ENCODE assay signal across 7 cellular contexts in genomic region chr1:181135815-181136737, GRCh38. TPM values are rescaled to one million over a fixed set of nuclear protein-coding genes. Genes with fewer than 3 reads are reported as not detected.
DNase-seq lines count a peak whose midpoint lies in the region; ATAC-seq and TF ChIP-seq lines count a peak whose summit lies in the region.

No MANE protein-coding gene starts in this region.

- peak overlapping the region; percentile 15 for H3K9ac ChIP-seq in HCT116 (ENCODE audit: low read length)
- peak overlapping the region; percentile 71 for H3K9ac ChIP-seq in SK-N-SH
- H3K9ac ChIP-seq in skeletal muscle satellite cell (ENCODE audit: low read depth, low read length) = peak overlapping the region; percentile 77

- peaks cover 29 to 64% of the 10 kb centered on the region in 2 experiments for H3K4me1 ChIP-seq in HCT116 (ENCODE audit: control insufficient read depth in 1 of 2, insufficient read depth in 2 of 2, low read length in 2 of 2)
- H3K4me1 ChIP-seq in SK-N-SH (ENCODE audit: control insufficient read depth in 1 of 2, insufficient read depth in 2 of 2, low read depth in 1 of 2, low read length in 1 of 2) = peaks cover 25 to 35% of the 10 kb centered on the region in 2 experiments
- H3K4me1 ChIP-seq in skeletal muscle satellite cell (ENCODE audit: control insufficient read depth, insufficient read depth, low read length) = peaks cover 47% of the 10 kb centered on the region

- POLR2A ChIA-PET in HCT116 (lab: Charles Lee) = interaction anchor here (0.9 to 1.9 kb wide), 9 partner anchors 9 to 51 kb away, joined by 3 to 19 read pairs (median 5); partner anchors contain the start of gene IER5
- POLR2A ChIA-PET in SK-N-SH (lab: Yijun Ruan, JAX) = interaction anchor here (0.9 to 2.3 kb wide), 9 partner anchors 9 to 209 kb away, joined by 3 to 10 read pairs (median 3); partner anchors contain the start of gene IER5

- WGBS in SK-N-SH (ENCODE audit: low lambda C conversion rate) = 59% methylated on average over 12 of the region's 12 CpGs

- no peak for TF ChIP-seq POLR2A in HCT116 (IDR thresholded peaks at IDR 0.05; ENCODE audit: borderline replicate concordance, extremely low read depth, insufficient read depth, insufficient read length)

- TSS peak; percentile 87 for BruUV-seq in HCT116 (replicated peaks; lab: Mats Ljungman, UMichigan)

- H3K36me3 ChIP-seq in HCT116 (ENCODE audit: control insufficient read depth in 1 of 2, insufficient read depth in 2 of 2, low read length in 2 of 2) (no peaks in the 10 kb centered on the region), SK-N-SH (replicated peaks in 1 of 2; ENCODE audit: control insufficient read depth in 1 of 2, insufficient read depth in 2 of 2, low read length in 1 of 2) (no peaks in the 10 kb centered on the region), skeletal muscle satellite cell (ENCODE audit: insufficient read depth, low read length) (no peaks in the 10 kb centered on the region)

- H3K79me2 ChIP-seq in HCT116 (ENCODE audit: insufficient read depth, low read length) (no peaks in the 10 kb centered on the region), SK-N-SH (ENCODE audit: insufficient read depth) (no peaks in the 10 kb centered on the region)

- peaks cover 11% of the 10 kb centered on the region for H3F3A ChIP-seq in SK-N-SH (replicated peaks; ENCODE audit: insufficient read depth)

- H3K9me3 ChIP-seq in HCT116 (ENCODE audit: control insufficient read depth in 1 of 2, insufficient read depth in 1 of 2, low read depth in 1 of 2, low read length in 2 of 2) = no peaks in the 10 kb centered on the region
- H3K9me3 ChIP-seq in SK-N-SH = no peaks in the 10 kb centered on the region
- H3K9me3 ChIP-seq in skeletal muscle satellite cell (replicated peaks; ENCODE audit: low read length) = no peaks in the 10 kb centered on the region

- ATAC-seq in HCT116 = peak; percentile 23
- ATAC-seq in HG03432 (IDR thresholded peaks at IDR 0.05; ENCODE audit: unreplicated experiment) = no peak

- RAD21 ChIA-PET in HCT116 (lab: Charles Lee; ENCODE audit: low non-redundant PET in 1 of 2, low total read pairs in 2 of 2, uncharacterized antibody in 2 of 2, unreplicated experiment in 2 of 2) = interaction anchor here (0.7 to 1.5 kb wide), 2 partner anchors 52 to 254 kb away, joined by 3 to 5 read pairs; no protein-coding TSS in a partner anchor

- no peaks in the 10 kb centered on the region for H3K27me3 ChIP-seq in HCT116 (ENCODE audit: insufficient read depth, low read length)
- no peaks in the 10 kb centered on the region for H3K27me3 ChIP-seq in SK-N-SH (ENCODE audit: insufficient read depth)
- no peaks in the 10 kb centered on the region for H3K27me3 ChIP-seq in skeletal muscle satellite cell (ENCODE audit: control insufficient read depth, insufficient read depth, low read length)

- no peak overlapping the region for H3K4me3 ChIP-seq in HCT116 (replicated peaks in 1 of 2; ENCODE audit: low read depth in 1 of 2, low read length in 2 of 2)
- no peak overlapping the region for H3K4me3 ChIP-seq in SK-N-SH (ENCODE audit: low read depth in 2 of 2, low read length in 1 of 2)
- no peak overlapping the region for H3K4me3 ChIP-seq in fibroblast of pulmonary artery (replicated peaks; ENCODE audit: low read depth, low read length)
- H3K4me3 ChIP-seq in skeletal muscle satellite cell (ENCODE audit: low read length) = peak overlapping the region; percentile 9

- intact Hi-C loops in HCT116 (cut with micrococcal nuclease) = no loop called here

- TF ChIP-seq CTCF in HCT116 (IDR thresholded peaks at IDR 0.05 in 2 of 3, conservative IDR thresholded peaks at IDR 0.05 in 1 of 3; ENCODE audit: borderline replicate concordance in 1 of 3, insufficient read depth in 1 of 3, low read depth in 2 of 3, low read length in 2 of 3) (no peak), SK-N-SH (IDR thresholded peaks at IDR 0.05) (no peak), fibroblast of pulmonary artery (IDR thresholded peaks at IDR 0.05; ENCODE audit: low read length, missing control alignments) (no peak)

- H4K20me1 ChIP-seq in HCT116 (ENCODE audit: insufficient read depth) = no peaks in the 10 kb centered on the region
- no peaks in the 10 kb centered on the region for H4K20me1 ChIP-seq in SK-N-SH (ENCODE audit: insufficient read depth)

- DNase-seq in HCT116 (ENCODE audit: low read depth, low spot score) (no peak), SK-N-SH (peak; percentile 42), fibroblast of pulmonary artery (ENCODE audit: low read depth) (peak; percentile 82), NCI-H82 treated with DMSO at 0.1 percent for 48 hours (lab: John Stamatoyannopoulos, UW; ENCODE audit: unreplicated experiment) (no peak), SK-N-DZ (ENCODE audit: low spot score) (no peak)

- peak in 1 of 2 experiments; percentile 15; a peak in 1 of 4 replicates for TF ChIP-seq EP300 in SK-N-SH (IDR thresholded peaks at IDR 0.05; ENCODE audit: borderline replicate concordance in 1 of 2, low read depth in 1 of 2, low read length in 1 of 2)

- H3K9me2 ChIP-seq in HCT116 (ENCODE audit: insufficient read depth) (no peaks in the 10 kb centered on the region), SK-N-SH (no peaks in the 10 kb centered on the region)

- H3K27ac ChIP-seq in HCT116 (ENCODE audit: low read depth, low read length) = peak overlapping the region; percentile 76
- peak overlapping the region; percentile 87 to 96 for H3K27ac ChIP-seq in SK-N-SH (ENCODE audit: low read depth in 2 of 2, low read length in 1 of 2)

- CTCF ChIA-PET in HCT116 (lab: Charles Lee) (interaction anchor here (0.7 to 1.4 kb wide), 5 partner anchors 9 to 56 kb away, joined by 3 to 10 read pairs (median 4); no protein-coding TSS in a partner anchor), SK-N-SH (lab: Yijun Ruan, JAX) (interaction anchor here (0.6 to 1.5 kb wide), 11 partner anchors 8 to 254 kb away, joined by 3 to 6 read pairs (median 4); partner anchors contain the start of gene IER5)

- H2AFZ ChIP-seq in HCT116 (ENCODE audit: low read depth, low read length, poor library complexity, severe bottlenecking) (peak overlapping the region; percentile 24), SK-N-SH (ENCODE audit: low read depth) (no peak overlapping the region)

- H3K4me2 ChIP-seq in HCT116 (ENCODE audit: low read length) = peak overlapping the region; percentile 72
- peak overlapping the region; percentile 9 for H3K4me2 ChIP-seq in SK-N-SH
- peak overlapping the region; percentile 69 for H3K4me2 ChIP-seq in skeletal muscle satellite cell (ENCODE audit: low read length)

- TF ChIP-seq RAD21 in HCT116 (IDR thresholded peaks at IDR 0.05; ENCODE audit: low read depth) (no peak), SK-N-SH (IDR thresholded peaks at IDR 0.05; ENCODE audit: low read length) (no peak)

TF ChIP-seq in HCT116, 20 proteins besides CTCF, POLR2A, EP300 and RAD21:
- TF ChIP-seq FOSL1 (IDR thresholded peaks at IDR 0.05; ENCODE audit: low read depth) (peak; percentile 40; the same call in 1 of the 2 replicates), ELF1 (IDR thresholded peaks at IDR 0.05; ENCODE audit: borderline replicate concordance, low read depth) (no peak)
TF ChIP-seq in HCT116: peak in this region for 1.

TF ChIP-seq in SK-N-SH, 30 proteins besides CTCF, POLR2A, EP300 and RAD21:
- TF ChIP-seq YY1 (IDR thresholded peaks at IDR 0.05; ENCODE audit: low read depth) = no peak
- TF ChIP-seq TAF1 (IDR thresholded peaks at IDR 0.05; ENCODE audit: borderline replicate concordance, low read depth, low read length) = 0 out of 2 replicates have a peak, but pooled peaks have one; percentile 19
- 0 out of 2 replicates have a peak, but pooled peaks have one; percentile 39 for TF ChIP-seq RFX5 (IDR thresholded peaks at IDR 0.05; ENCODE audit: low read length)
- TF ChIP-seq MAX (IDR thresholded peaks at IDR 0.05; ENCODE audit: low read depth) = peak; percentile 78; the same call in 1 of the 2 replicates
- peak; percentile 34; the same call in 1 of the 2 replicates for TF ChIP-seq FOSL2 (IDR thresholded peaks at IDR 0.05; ENCODE audit: borderline replicate concordance, low read depth)
- peak; percentile 55; the same call in 1 of the 2 replicates for TF ChIP-seq POLR2AphosphoS5 (IDR thresholded peaks at IDR 0.05; ENCODE audit: low read depth, low read length)
- no peak for TF ChIP-seq NRF1 (IDR thresholded peaks at IDR 0.05; ENCODE audit: low read depth, low read length)
- peak; percentile 72 for TF ChIP-seq TCF12 (IDR thresholded peaks at IDR 0.05)
- TF ChIP-seq, protein P1, sequence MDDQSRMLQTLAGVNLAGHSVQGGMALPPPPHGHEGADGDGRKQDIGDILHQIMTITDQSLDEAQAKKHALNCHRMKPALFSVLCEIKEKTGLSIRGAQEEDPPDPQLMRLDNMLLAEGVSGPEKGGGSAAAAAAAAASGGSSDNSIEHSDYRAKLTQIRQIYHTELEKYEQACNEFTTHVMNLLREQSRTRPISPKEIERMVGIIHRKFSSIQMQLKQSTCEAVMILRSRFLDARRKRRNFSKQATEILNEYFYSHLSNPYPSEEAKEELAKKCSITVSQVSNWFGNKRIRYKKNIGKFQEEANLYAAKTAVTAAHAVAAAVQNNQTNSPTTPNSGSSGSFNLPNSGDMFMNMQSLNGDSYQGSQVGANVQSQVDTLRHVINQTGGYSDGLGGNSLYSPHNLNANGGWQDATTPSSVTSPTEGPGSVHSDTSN (IDR thresholded peaks at IDR 0.05) = peak; percentile 62; the same call in 1 of the 2 replicates

RNA-seq across cellular contexts. Expression of gene IER5, which starts 47.6 kb away (rescaled TPM):
- 30.5 TPM for total RNA-seq in HCT116 (2021; ENCODE audit: unreplicated experiment)
- 19.3 and 20.5 TPM in 2 replicates for polyA plus RNA-seq in HCT116 (2012)
- polyA plus RNA-seq in SK-N-SH (2012; rRNA removed) = 46.2 and 52.9 TPM in 2 replicates
- 33.8 and 39.1 TPM in 2 replicates for polyA plus RNA-seq in SK-N-SH (2012; cell fraction: cytosol; rRNA removed)
- polyA plus RNA-seq in SK-N-SH (2012; cell fraction: nucleus; rRNA removed) = 64.9 and 69.1 TPM in 2 replicates
- total RNA-seq in skeletal muscle satellite cell (2012; rRNA removed) = 15.0 and 15.3 TPM in 2 replicates
- 6.8 and 8.7 TPM in 2 replicates for polyA plus RNA-seq in SK-N-DZ (2014; cell fraction: cytosol; rRNA removed)
- polyA plus RNA-seq in SK-N-DZ (2014; cell fraction: nucleus; rRNA removed) = 5.2 and 6.5 TPM in 2 replicates

Comparison
In these comparisons a context has a peak if more than half of its experiments do, and no peak if none do; other contexts are left out.
1. DNase-seq: peak in SK-N-SH (single experiment) and fibroblast of pulmonary artery (single experiment); none in HCT116 (single experiment), NCI-H82 treated with DMSO at 0.1 percent for 48 hours (single experiment) and SK-N-DZ (single experiment).
2. H3K4me2 ChIP-seq: peak in every context shown above with its lines; median percentile 72 in HCT116; 69 in skeletal muscle satellite cell; 9 in SK-N-SH.
3. H3K9ac ChIP-seq: peak in every context shown above with its lines; median percentile 77 in skeletal muscle satellite cell; 71 in SK-N-SH; 15 in HCT116.
4. Of the 11 proteins assayed by ChIP-seq in both SK-N-SH and HCT116: peak only in SK-N-SH: MAX and POLR2AphosphoS5; only in HCT116: none; in both: none; in neither: 9.